ENCODE assay signal across 21 cellular contexts in genomic region chr6:70390067-70390466, GRCh38.
"Had no signal": no experiment of that assay in that cellular context is flagged by ENCODE, and none has a peak within 500 bp of the region (broad histone marks: within the 10 kb centered on the region; RNA-seq: fewer than 3 reads in every experiment).

No MANE protein-coding gene starts in this region.

- ATAC-seq: activated CD4-positive, CD25-positive, alpha-beta regulatory T cell treated with anti-CD3 and anti-CD28 coated beads, Interleukin-2, amount 50 U/mL, for 24 hours; activated CD8-positive, alpha-beta T cell treated with anti-CD3 and anti-CD28 coated beads, Interleukin-2, amount 10 ng/mL, durations not matched to agents 7 days and 5 days; activated naive CD8-positive, alpha-beta T cell treated with anti-CD3 and anti-CD28 coated beads, Interleukin-2, amount 50 U/mL, for 24 hours; gastroesophageal sphincter; left cardiac atrium had no signal

- H3K9me3 ChIP-seq: gastroesophageal sphincter, neutrophil, ovary, prostate gland, thoracic aorta, upper lobe of left lung had no signal

- H3K27me3 ChIP-seq: gastroesophageal sphincter, ovary, upper lobe of left lung had no signal

- H3K4me1 ChIP-seq: gastroesophageal sphincter, prostate gland, upper lobe of left lung had no signal

- DNase-seq: activated CD4-positive, alpha-beta T cell treated with anti-CD3 and anti-CD28 coated beads, Interleukin-2, amount 50 U/mL, for 1 hour; activated CD8-positive, alpha-beta T cell treated with anti-CD3 and anti-CD28 coated beads, Interleukin-2, amount 10 ng/mL, durations not matched to agents 7 days and 5 days; activated gamma-delta T cell; activated naive CD4-positive, alpha-beta T cell treated with anti-CD3 and anti-CD28 coated beads, Interleukin-2, amount 50 U/mL, for 16 hours; activated naive CD8-positive, alpha-beta T cell treated with anti-CD3 and anti-CD28 coated beads, Interleukin-2, amount 50 U/mL, for 24 hours; cortex of kidney; head of caudate nucleus; islet precursor cell; left cardiac atrium; midbrain; ovary; stimulated activated CD4-positive, alpha-beta T cell treated with anti-CD3 and anti-CD28 coated beads, Interleukin-4, amount 100 ng/mL, for 24 hours; stimulated activated naive CD4-positive, alpha-beta T cell treated with Interleukin-2 at 50 U/mL for 16 hours; upper lobe of left lung had no signal

- H3K4me3 ChIP-seq: gastroesophageal sphincter, ovary, prostate gland, thoracic aorta, upper lobe of left lung had no signal

- H3K27ac ChIP-seq: epithelial cell of prostate, gastroesophageal sphincter, neutrophil, ovary, prostate gland, thoracic aorta, upper lobe of left lung, VCaP had no signal

- H3K36me3 ChIP-seq: gastroesophageal sphincter, neutrophil, ovary, prostate gland, thoracic aorta, upper lobe of left lung had no signal
